ENCODE assay signal across 1 cellular context in the genomic region with DNA sequence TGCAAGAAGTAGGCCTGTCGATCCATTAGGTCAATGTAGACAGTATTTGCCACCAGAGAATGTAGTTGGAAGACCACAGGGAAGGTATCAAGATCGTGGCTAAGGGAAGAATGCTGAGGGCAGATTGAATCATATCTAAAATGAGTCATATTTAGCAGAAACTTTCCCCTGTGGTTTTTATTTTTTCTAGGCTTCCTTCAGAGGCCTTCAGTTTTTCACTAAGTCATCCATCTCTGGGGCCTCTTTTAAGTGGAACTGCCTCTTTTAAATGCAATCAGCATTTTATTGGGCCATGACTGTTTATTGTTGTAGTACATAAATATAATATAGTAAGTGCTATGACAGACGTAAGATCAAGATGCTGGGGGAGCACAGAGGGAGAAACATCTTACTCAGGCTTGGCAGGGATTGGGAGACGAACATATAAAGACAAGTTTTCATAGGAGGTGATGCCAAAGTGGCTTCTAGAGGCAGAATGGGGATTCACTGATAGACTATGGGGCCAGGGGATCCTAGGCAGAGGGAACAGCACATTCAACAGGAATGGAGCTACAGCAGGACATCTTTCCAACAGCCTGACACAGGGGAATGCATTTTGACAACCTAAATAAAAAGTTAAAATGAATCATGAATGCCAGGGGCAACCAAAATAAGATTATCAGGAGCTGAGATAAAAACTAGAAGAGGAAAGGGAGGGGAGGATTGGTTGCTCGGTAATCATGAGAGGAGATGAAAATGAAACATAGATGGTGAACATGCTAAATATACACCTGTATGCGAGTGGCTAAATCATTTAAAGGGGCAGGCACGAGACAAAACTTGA.
TF ChIP-seq lines count a peak whose summit lies in the region.

No MANE protein-coding gene starts in this region.

TF ChIP-seq in GM12878, 131 proteins besides CTCF, POLR2A, EP300 and RAD21 (continued from another document):
- TF ChIP-seq SMAD5 (IDR thresholded peaks at IDR 0.05; ENCODE audit: low read depth) (no peak), TARDBP (IDR thresholded peaks at IDR 0.05; ENCODE audit: borderline replicate concordance) (no peak), EZH2 (IDR thresholded peaks at IDR 0.05; ENCODE audit: borderline replicate concordance, control insufficient read depth, low read depth, low read length) (no peak), ZSCAN29 (IDR thresholded peaks at IDR 0.05) (no peak), NFYA (IDR thresholded peaks at IDR 0.05; ENCODE audit: borderline replicate concordance, low read depth, low read length) (no peak), NFIC (IDR thresholded peaks at IDR 0.05; ENCODE audit: low read depth, low read length) (peak; percentile 82; the same call in 1 of the 2 replicates), BCL11A (IDR thresholded peaks at IDR 0.05; ENCODE audit: low read depth, low read length) (peak; percentile 62; the same call in 1 of the 2 replicates), RCOR1 (conservative IDR thresholded peaks at IDR 0.05; ENCODE audit: low read depth, low read length) (no peak), CHD4 (IDR thresholded peaks at IDR 0.05) (no peak), PAX8 (IDR thresholded peaks at IDR 0.05) (no peak), MYC (IDR thresholded peaks at IDR 0.05; ENCODE audit: insufficient read depth, insufficient read length, insufficient replicate concordance, low read length, severe bottlenecking) (no peak), KDM1A (IDR thresholded peaks at IDR 0.05; ENCODE audit: borderline replicate concordance) (no peak), RUNX3 (IDR thresholded peaks at IDR 0.05; ENCODE audit: low read length) (peak; percentile 94), FOXM1 (IDR thresholded peaks at IDR 0.05; ENCODE audit: low read depth, low read length) (peak; percentile 61; the same call in 1 of the 2 replicates), SRF (IDR thresholded peaks at IDR 0.05; ENCODE audit: low read depth in 2 of 2, low read length in 2 of 2) (peak in 1 of 2 experiments; percentile 79; a peak in 2 of 4 replicates), PML (IDR thresholded peaks at IDR 0.05; ENCODE audit: low read length) (no peak), ZNF384 (IDR thresholded peaks at IDR 0.05; ENCODE audit: borderline replicate concordance, low read depth, low read length) (peak; percentile 51; the same call in 1 of the 2 replicates), ZBED1 (IDR thresholded peaks at IDR 0.05; ENCODE audit: borderline replicate concordance) (no peak), HDAC6 (IDR thresholded peaks at IDR 0.05; ENCODE audit: unreplicated experiment) (no peak), SKIL (IDR thresholded peaks at IDR 0.05; ENCODE audit: low read depth, poor library complexity, severe bottlenecking) (no peak), IKZF1 (conservative IDR thresholded peaks at IDR 0.05) (no peak; the same call in 1 of the 2 replicates), CBFB (IDR thresholded peaks at IDR 0.05; ENCODE audit: low read depth) (no peak), EED (IDR thresholded peaks at IDR 0.05; ENCODE audit: low read depth) (peak; percentile 69), CHD2 (IDR thresholded peaks at IDR 0.05; ENCODE audit: borderline replicate concordance, low read depth, low read length) (no peak), RB1 (IDR thresholded peaks at IDR 0.05; ENCODE audit: borderline replicate concordance) (no peak), TCF7 (IDR thresholded peaks at IDR 0.05; ENCODE audit: borderline replicate concordance) (no peak), MLLT1 (IDR thresholded peaks at IDR 0.05) (peak; percentile 99), CREM (IDR thresholded peaks at IDR 0.05; ENCODE audit: low read depth) (no peak), NR2C2 (IDR thresholded peaks at IDR 0.05; ENCODE audit: borderline replicate concordance, control insufficient read depth, insufficient read length, low read depth) (peak; percentile 60), CBX5 (IDR thresholded peaks at IDR 0.05; ENCODE audit: low read depth) (0 out of 2 replicates have a peak, but pooled peaks have one; percentile 33)
- TF ChIP-seq, protein P1, sequence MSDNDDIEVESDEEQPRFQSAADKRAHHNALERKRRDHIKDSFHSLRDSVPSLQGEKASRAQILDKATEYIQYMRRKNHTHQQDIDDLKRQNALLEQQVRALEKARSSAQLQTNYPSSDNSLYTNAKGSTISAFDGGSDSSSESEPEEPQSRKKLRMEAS (IDR thresholded peaks at IDR 0.05; ENCODE audit: low read depth, low read length), result no peak
- TF ChIP-seq, protein P2, sequence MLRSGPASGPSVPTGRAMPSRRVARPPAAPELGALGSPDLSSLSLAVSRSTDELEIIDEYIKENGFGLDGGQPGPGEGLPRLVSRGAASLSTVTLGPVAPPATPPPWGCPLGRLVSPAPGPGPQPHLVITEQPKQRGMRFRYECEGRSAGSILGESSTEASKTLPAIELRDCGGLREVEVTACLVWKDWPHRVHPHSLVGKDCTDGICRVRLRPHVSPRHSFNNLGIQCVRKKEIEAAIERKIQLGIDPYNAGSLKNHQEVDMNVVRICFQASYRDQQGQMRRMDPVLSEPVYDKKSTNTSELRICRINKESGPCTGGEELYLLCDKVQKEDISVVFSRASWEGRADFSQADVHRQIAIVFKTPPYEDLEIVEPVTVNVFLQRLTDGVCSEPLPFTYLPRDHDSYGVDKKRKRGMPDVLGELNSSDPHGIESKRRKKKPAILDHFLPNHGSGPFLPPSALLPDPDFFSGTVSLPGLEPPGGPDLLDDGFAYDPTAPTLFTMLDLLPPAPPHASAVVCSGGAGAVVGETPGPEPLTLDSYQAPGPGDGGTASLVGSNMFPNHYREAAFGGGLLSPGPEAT (IDR thresholded peaks at IDR 0.05; ENCODE audit: low read depth), result 0 out of 2 replicates have a peak, but pooled peaks have one; percentile 38
- TF ChIP-seq, protein P3, sequence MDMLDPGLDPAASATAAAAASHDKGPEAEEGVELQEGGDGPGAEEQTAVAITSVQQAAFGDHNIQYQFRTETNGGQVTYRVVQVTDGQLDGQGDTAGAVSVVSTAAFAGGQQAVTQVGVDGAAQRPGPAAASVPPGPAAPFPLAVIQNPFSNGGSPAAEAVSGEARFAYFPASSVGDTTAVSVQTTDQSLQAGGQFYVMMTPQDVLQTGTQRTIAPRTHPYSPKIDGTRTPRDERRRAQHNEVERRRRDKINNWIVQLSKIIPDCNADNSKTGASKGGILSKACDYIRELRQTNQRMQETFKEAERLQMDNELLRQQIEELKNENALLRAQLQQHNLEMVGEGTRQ (IDR thresholded peaks at IDR 0.05; ENCODE audit: borderline replicate concordance, low read depth, low read length), result no peak
- TF ChIP-seq, protein P4, sequence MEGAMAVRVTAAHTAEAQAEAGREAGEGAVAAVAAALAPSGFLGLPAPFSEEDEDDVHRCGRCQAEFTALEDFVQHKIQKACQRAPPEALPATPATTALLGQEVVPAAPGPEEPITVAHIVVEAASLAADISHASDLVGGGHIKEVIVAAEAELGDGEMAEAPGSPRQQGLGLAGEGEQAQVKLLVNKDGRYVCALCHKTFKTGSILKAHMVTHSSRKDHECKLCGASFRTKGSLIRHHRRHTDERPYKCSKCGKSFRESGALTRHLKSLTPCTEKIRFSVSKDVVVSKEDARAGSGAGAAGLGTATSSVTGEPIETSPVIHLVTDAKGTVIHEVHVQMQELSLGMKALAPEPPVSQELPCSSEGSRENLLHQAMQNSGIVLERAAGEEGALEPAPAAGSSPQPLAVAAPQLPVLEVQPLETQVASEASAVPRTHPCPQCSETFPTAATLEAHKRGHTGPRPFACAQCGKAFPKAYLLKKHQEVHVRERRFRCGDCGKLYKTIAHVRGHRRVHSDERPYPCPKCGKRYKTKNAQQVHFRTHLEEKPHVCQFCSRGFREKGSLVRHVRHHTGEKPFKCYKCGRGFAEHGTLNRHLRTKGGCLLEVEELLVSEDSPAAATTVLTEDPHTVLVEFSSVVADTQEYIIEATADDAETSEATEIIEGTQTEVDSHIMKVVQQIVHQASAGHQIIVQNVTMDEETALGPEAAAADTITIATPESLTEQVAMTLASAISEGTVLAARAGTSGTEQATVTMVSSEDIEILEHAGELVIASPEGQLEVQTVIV (IDR thresholded peaks at IDR 0.05; ENCODE audit: borderline replicate concordance, partially characterized antibody), result no peak
